9 cellular contexts compared by ENCODE assay signal in genomic region chrX:14027511-14028019, GRCh38. TPM values are rescaled to one million over a fixed set of nuclear protein-coding genes. Genes with fewer than 3 reads are reported as not detected.
DNase-seq lines count a peak whose midpoint lies in the region; ATAC-seq, FAIRE-seq and TF ChIP-seq lines count a peak whose summit lies in the region.
"Had no signal": no experiment of that assay in that cellular context is flagged by ENCODE, and none has a peak within 500 bp of the region (broad histone marks: within the 10 kb centered on the region; RNA-seq: fewer than 3 reads in every experiment).

No MANE protein-coding gene starts in this region.

- intact Hi-C loops in esophagus muscularis mucosa (cut with DNase I), result no loop called here

- TF ChIP-seq POLR2A in esophagus muscularis mucosa (IDR thresholded peaks at IDR 0.05; ENCODE audit: low read depth), result no peak

- no peaks in the 10 kb centered on the region for H3K9me3 ChIP-seq in esophagus muscularis mucosa
- H3K9me3 ChIP-seq in small intestine (ENCODE audit: control insufficient read depth, low read depth), result no peaks in the 10 kb centered on the region
- H3K9me3 ChIP-seq: right lobe of liver had no signal

- H3K9me3 Mint-ChIP-seq in T-helper 2 cell treated with Interferon-gamma antibody and Interleukin-4, amounts not matched to agents 5 μg/mL and 100 μg/mL, for 36 hours, result no peaks in the 10 kb centered on the region
- no peaks in the 10 kb centered on the region for H3K9me3 Mint-ChIP-seq in immature natural killer cell

- no peak for DNase-seq in T-helper 2 cell treated with Interferon-gamma antibody and Interleukin-4, amounts not matched to agents 5 μg/mL and 100 μg/mL, for 36 hours (ENCODE audit: low spot score)
- DNase-seq in immature natural killer cell, result no peak
- no peak for DNase-seq in esophagus muscularis mucosa (ENCODE audit: extremely low spot score)
- no peak for DNase-seq in NK-92 treated with Interleukin-12 subunit alpha and Interleukin-12 subunit beta, amount 100 ng/mL, for 24 hours (lab: John Stamatoyannopoulos, UW)
- no peak for DNase-seq in small intestine
- DNase-seq: right lobe of liver had no signal

- H3K27me3 Mint-ChIP-seq in T-helper 2 cell treated with Interferon-gamma antibody and Interleukin-4, amounts not matched to agents 5 μg/mL and 100 μg/mL, for 36 hours (ENCODE audit: low read depth), result no peaks in the 10 kb centered on the region
- H3K27me3 Mint-ChIP-seq in immature natural killer cell (ENCODE audit: low read depth in 3 of 3), result peaks cover 8 to 12% (median 8%) of the 10 kb centered on the region in 3 donors

- TF ChIP-seq CTCF in esophagus muscularis mucosa (IDR thresholded peaks at IDR 0.05), result no peak

- peak overlapping the region; percentile 52 for H3K27ac Mint-ChIP-seq in T-helper 2 cell treated with Interferon-gamma antibody and Interleukin-4, amounts not matched to agents 5 μg/mL and 100 μg/mL, for 36 hours
- H3K27ac Mint-ChIP-seq in immature natural killer cell, result peak overlapping the region in 4 of 6 donors; percentile 13 to 84 (median 44)

- H3K27me3 ChIP-seq in esophagus muscularis mucosa (no peaks in the 10 kb centered on the region), small intestine (ENCODE audit: control insufficient read depth in 2 of 2, insufficient read depth in 2 of 2, low read length in 2 of 2) (no peaks in the 10 kb centered on the region)
- H3K27me3 ChIP-seq: right lobe of liver had no signal

- H3K36me3 ChIP-seq in esophagus muscularis mucosa, result no peaks in the 10 kb centered on the region
- H3K36me3 ChIP-seq in small intestine (ENCODE audit: control insufficient read depth in 2 of 2, insufficient read depth in 2 of 2, low read length in 2 of 2), result no peaks in the 10 kb centered on the region
- H3K36me3 ChIP-seq: right lobe of liver had no signal

- TF ChIP-seq EP300 in esophagus muscularis mucosa (IDR thresholded peaks at IDR 0.05), result no peak

- peak; percentile 37 for ATAC-seq in GM18867 (IDR thresholded peaks at IDR 0.05; ENCODE audit: unreplicated experiment)
- ATAC-seq in HG02870 (IDR thresholded peaks at IDR 0.05; ENCODE audit: unreplicated experiment), result peak; percentile 47

- H3K4me1 Mint-ChIP-seq in T-helper 2 cell treated with Interferon-gamma antibody and Interleukin-4, amounts not matched to agents 5 μg/mL and 100 μg/mL, for 36 hours (ENCODE audit: low read depth), result peaks cover 25% of the 10 kb centered on the region
- peaks cover 24 to 30% of the 10 kb centered on the region in 2 donors for H3K4me1 Mint-ChIP-seq in immature natural killer cell

- H3K4me3 ChIP-seq in esophagus muscularis mucosa, result no peak overlapping the region
- no peak overlapping the region for H3K4me3 ChIP-seq in small intestine (ENCODE audit: low read depth in 1 of 2, low read length in 2 of 2)
- H3K4me3 ChIP-seq: right lobe of liver had no signal

- H3K27ac ChIP-seq in esophagus muscularis mucosa (replicated peaks in 1 of 4) (peak overlapping the region in 2 of 4 donors; percentile 21 to 39), small intestine (ENCODE audit: low read depth in 1 of 2, low read length in 1 of 2) (no peak overlapping the region)
- H3K27ac ChIP-seq: right lobe of liver had no signal

- no peaks in the 10 kb centered on the region for H3K36me3 Mint-ChIP-seq in T-helper 2 cell treated with Interferon-gamma antibody and Interleukin-4, amounts not matched to agents 5 μg/mL and 100 μg/mL, for 36 hours (ENCODE audit: low read depth)
- no peaks in the 10 kb centered on the region for H3K36me3 Mint-ChIP-seq in immature natural killer cell

- H3K4me1 ChIP-seq in esophagus muscularis mucosa (peaks cover 16 to 26% (median 20%) of the 10 kb centered on the region in 4 donors), small intestine (ENCODE audit: control insufficient read depth in 2 of 2, insufficient read depth in 1 of 2, low read depth in 1 of 2, low read length in 1 of 2) (no peaks in the 10 kb centered on the region)
- H3K4me1 ChIP-seq: right lobe of liver had no signal

- no peak for FAIRE-seq in small intestine (lab: Jason Lieb, UNC)
- FAIRE-seq: TTC549 had no signal

- peak overlapping the region; percentile 97 for H3K4me3 Mint-ChIP-seq in T-helper 2 cell treated with Interferon-gamma antibody and Interleukin-4, amounts not matched to agents 5 μg/mL and 100 μg/mL, for 36 hours
- H3K4me3 Mint-ChIP-seq in immature natural killer cell, result no peak overlapping the region

RNA-seq across cellular contexts. Expression of gene GEMIN8, which starts 2.1 kb away (rescaled TPM):
- 10 to 100 TPM; 13.6 to 27.3 (median 20.3) TPM for polyA plus RNA-seq in immature natural killer cell
- 10 to 100 TPM; 14.4 to 31.0 (median 25.3) TPM for total RNA-seq in esophagus muscularis mucosa
- polyA plus RNA-seq in small intestine, result 10 to 100 TPM in 1 of 3 donors, 1 to 10 TPM in 2; 3.5 to 13.0 (median 8.1) TPM
